Comparison of ENCODE assay signal across 8 cellular contexts in the genomic region with DNA sequence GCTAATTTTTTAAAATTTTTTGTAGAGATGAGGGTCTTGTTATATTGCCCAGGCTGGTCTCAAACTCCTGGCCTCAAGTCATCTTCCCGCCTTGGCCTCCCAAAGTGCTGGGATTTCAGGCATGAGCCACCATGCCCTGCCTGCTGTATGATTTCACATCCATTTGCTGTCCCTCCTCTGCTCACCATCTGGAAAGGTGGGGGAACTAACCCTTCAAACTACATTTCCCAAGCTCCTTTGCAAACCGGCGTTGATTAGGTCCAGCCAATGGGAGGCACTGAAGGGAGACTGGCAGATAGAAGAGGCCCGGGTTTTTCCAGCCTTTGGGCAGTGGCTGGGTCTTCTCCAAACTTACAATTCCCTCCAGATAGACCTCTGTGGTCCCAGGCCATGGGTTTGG. TPM values are rescaled to one million over a fixed set of nuclear protein-coding genes. Genes with fewer than 3 reads are reported as not detected.
DNase-seq lines count a peak whose midpoint lies in the region; ATAC-seq and TF ChIP-seq lines count a peak whose summit lies in the region.

No MANE protein-coding gene starts in this region.

- no peak overlapping the region for H2BK5ac ChIP-seq in mesendoderm (ENCODE audit: low read length)

- H3K18ac ChIP-seq in mesendoderm (ENCODE audit: low read length) = no peak overlapping the region

- no peak overlapping the region for H3K4ac ChIP-seq in mesendoderm (ENCODE audit: low read depth, low read length)

- no CpG with 5 or more reads among the region's 4 CpGs for WGBS in mesendoderm (ENCODE audit: extremely low coverage, insufficient coverage, low lambda C conversion rate)

- no peak overlapping the region for H2AK5ac ChIP-seq in mesendoderm (ENCODE audit: low read length)

- H2BK120ac ChIP-seq in mesendoderm (ENCODE audit: low read depth, low read length) = no peak overlapping the region

- DNase-seq in stimulated activated CD4-positive, alpha-beta T cell treated with anti-CD3 and anti-CD28 coated beads, Interleukin-15, amount 100 ng/mL, for 24 hours = peak; percentile 35
- DNase-seq in stimulated activated CD4-positive, alpha-beta T cell treated with anti-CD3 and anti-CD28 coated beads, Interleukin-2, amount 100 ng/mL, for 48 hours = no peak
- DNase-seq in NCI-H146 treated with DMSO at 0.1 percent for 48 hours (lab: John Stamatoyannopoulos, UW; ENCODE audit: unreplicated experiment) = peak; percentile 31
- peak; percentile 15 for DNase-seq in astrocyte of the spinal cord (ENCODE audit: low read depth, low spot score)
- DNase-seq in mesendoderm = peak; percentile 93
- no peak for DNase-seq in UCSD-AML1 (lab: John Stamatoyannopoulos, UW; ENCODE audit: unreplicated experiment)

- H3K79me2 ChIP-seq in mesendoderm (ENCODE audit: control insufficient read depth, insufficient read depth, low read length) = no peaks in the 10 kb centered on the region

- H3K4me3 ChIP-seq in astrocyte of the spinal cord (ENCODE audit: low read depth, low read length) (no peak overlapping the region), mesendoderm (ENCODE audit: low read length) (no peak overlapping the region)

- no peak overlapping the region for H3K56ac ChIP-seq in mesendoderm (ENCODE audit: low read length)

- in situ Hi-C loops in astrocyte of the spinal cord (cut with HindIII; ENCODE audit: low sequenced_read_pairs) = no loop called here

- no peaks in the 10 kb centered on the region for H3K27me3 ChIP-seq in mesendoderm (ENCODE audit: insufficient read depth, low read length, poor library complexity)

- ATAC-seq in HG03139 (IDR thresholded peaks at IDR 0.05; ENCODE audit: unreplicated experiment) (no peak), GM18868 (IDR thresholded peaks at IDR 0.05; ENCODE audit: unreplicated experiment) (no peak)

- no peak overlapping the region for H3K23ac ChIP-seq in mesendoderm (ENCODE audit: low read length)

- no peak overlapping the region for H3K27ac ChIP-seq in mesendoderm (ENCODE audit: low read depth, low read length)

- H3K4me2 ChIP-seq in mesendoderm (ENCODE audit: low read length) = no peak overlapping the region

- peak overlapping the region; percentile 97 for H4K5ac ChIP-seq in mesendoderm (ENCODE audit: low read length)

- no peak overlapping the region for H3K9ac ChIP-seq in mesendoderm (ENCODE audit: low read length)

- no peak overlapping the region for H4K8ac ChIP-seq in mesendoderm (ENCODE audit: low read depth, low read length)

- no peaks in the 10 kb centered on the region for H3K36me3 ChIP-seq in mesendoderm (ENCODE audit: control insufficient read depth, insufficient read depth, low read length)

- no peak overlapping the region for H2BK15ac ChIP-seq in mesendoderm (replicated peaks; ENCODE audit: low read depth)

- H3K4me1 ChIP-seq in mesendoderm (ENCODE audit: control insufficient read depth, low read depth, low read length) = no peaks in the 10 kb centered on the region

- no peak for TF ChIP-seq CTCF in astrocyte of the spinal cord (IDR thresholded peaks at IDR 0.05; ENCODE audit: low read depth, low read length)

- no peaks in the 10 kb centered on the region for H3K79me1 ChIP-seq in mesendoderm (ENCODE audit: low read length)

RNA-seq across cellular contexts. Expression of a gene that starts 19.3 kb away (rescaled TPM):
- not detected for polyA plus RNA-seq in mesendoderm (2013, experiment 1 of 2)
- not detected for polyA plus RNA-seq in mesendoderm (2013, experiment 2 of 2)

RNA-seq across cellular contexts. Expression of a gene that starts 22.3 kb away (rescaled TPM):
- 1.6 TPM for polyA plus RNA-seq in mesendoderm (2013, experiment 1 of 2)
- 1.6 TPM for polyA plus RNA-seq in mesendoderm (2013, experiment 2 of 2)

Comparison
In these comparisons a context has a peak if more than half of its experiments do, and no peak if none do; other contexts are left out.
1. DNase-seq: peak in stimulated activated CD4-positive, alpha-beta T cell treated with anti-CD3 and anti-CD28 coated beads, Interleukin-15, amount 100 ng/mL, for 24 hours (single experiment), NCI-H146 treated with DMSO at 0.1 percent for 48 hours (single experiment), astrocyte of the spinal cord (single experiment) and mesendoderm (single experiment); none in stimulated activated CD4-positive, alpha-beta T cell treated with anti-CD3 and anti-CD28 coated beads, Interleukin-2, amount 100 ng/mL, for 48 hours (0 of 2) and UCSD-AML1 (single experiment).